Comparison of ENCODE assay signal across 8 cellular contexts in the genomic region with DNA sequence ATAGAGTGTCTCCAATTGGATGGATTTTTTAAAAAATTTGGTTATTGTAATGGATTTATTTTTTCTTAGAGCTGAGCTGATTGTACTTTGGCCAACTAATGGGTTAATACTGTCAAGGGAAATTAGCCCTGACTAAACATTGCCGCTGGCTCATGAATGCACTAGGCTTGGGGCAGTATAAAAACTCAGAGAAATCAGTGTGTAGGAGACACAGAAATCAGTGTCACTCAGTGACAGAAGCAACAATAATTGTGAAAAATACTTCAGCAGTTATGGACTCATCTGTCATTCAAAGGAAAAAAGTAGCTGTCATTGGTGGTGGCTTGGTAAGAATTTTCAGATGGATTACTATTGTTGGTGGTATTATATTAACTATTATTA. TPM values are rescaled to one million over a fixed set of nuclear protein-coding genes. Genes with fewer than 3 reads are reported as not detected.
DNase-seq lines count a peak whose midpoint lies in the region; ATAC-seq and TF ChIP-seq lines count a peak whose summit lies in the region.

A gene (plus strand): TSS at position 206 of the 381 bp plus-strand sequence. CDS start 67 bp downstream, at position 273.

- no peaks in the 10 kb centered on the region for H3K9me3 ChIP-seq in mucosa of stomach (ENCODE audit: control insufficient read depth, low read length)

- H3K4me1 ChIP-seq in mucosa of stomach (ENCODE audit: control insufficient read depth, insufficient read depth, low read length): no peaks in the 10 kb centered on the region

- H3K4me1 Mint-ChIP-seq in brain: peaks cover 14% of the 10 kb centered on the region

- TF ChIP-seq CTCF in GM12864 (IDR thresholded peaks at IDR 0.05; ENCODE audit: low read depth, low read length, missing control alignments) (no peak), brain (conservative IDR thresholded peaks at IDR 0.05) (no peak), GM13977 (IDR thresholded peaks at IDR 0.05; ENCODE audit: extremely low read depth, insufficient read depth, missing control alignments) (no peak)

- peak within 1 kb of the TSS; percentile 59 for H3K4me3 ChIP-seq in GM12864 (ENCODE audit: low read depth, low read length)
- peak within 1 kb of the TSS; percentile 56 for H3K4me3 ChIP-seq in Jurkat, Clone E6-1 (ENCODE audit: low read length)
- H3K4me3 ChIP-seq in mucosa of stomach (ENCODE audit: low read length): peak within 1 kb of the TSS; percentile 4

- H3K36me3 ChIP-seq in mucosa of stomach (ENCODE audit: control insufficient read depth, insufficient read depth, low read length): no peaks in the 10 kb centered on the region

- peak within 1 kb of the TSS in 4 of 5 experiments; percentile 39 to 89 (median 58) for H3K27ac Mint-ChIP-seq in brain

- no peaks in the 10 kb centered on the region for H3K27me3 ChIP-seq in mucosa of stomach (ENCODE audit: control insufficient read depth, insufficient read depth, low read length)

- no peaks in the 10 kb centered on the region for H3K9me3 Mint-ChIP-seq in brain

- H3K9ac ChIP-seq in mucosa of stomach (ENCODE audit: low read length): peak within 1 kb of the TSS; percentile 57

- H3K27me3 Mint-ChIP-seq in brain: peaks cover 14% of the 10 kb centered on the region

- peak within 1 kb of the TSS; percentile 81 to 94 (median 85) for H3K4me3 Mint-ChIP-seq in brain

- DNase-seq in GM12864 (ENCODE audit: low read depth) (no peak), GM13977 (ENCODE audit: low spot score) (no peak), NCI-H82 treated with DMSO at 0.1 percent for 48 hours (lab: John Stamatoyannopoulos, UW; ENCODE audit: unreplicated experiment) (no peak), DMS114 treated with DMSO at 0.1 percent for 48 hours (lab: John Stamatoyannopoulos, UW; ENCODE audit: unreplicated experiment) (no peak)
- no peak for DNase-seq in Jurkat, Clone E6-1 (ENCODE audit: low read depth, low spot score)

- in situ Hi-C loops in GM13977 (cut with MboI; ENCODE audit: low pct_unique_long_range_greater_than_20kb, low sequenced_read_pairs, unreplicated experiment): loop anchor here (10.0 to 25.0 kb wide), 2 partner anchors 303 to 455 kb away; a partner anchor contains a TSS

- no peaks in the 10 kb centered on the region for H3K36me3 Mint-ChIP-seq in brain

- ATAC-seq in GM21528 (IDR thresholded peaks at IDR 0.05; ENCODE audit: low FRiP score, unreplicated experiment): peak; percentile 34

RNA-seq across cellular contexts. Expression of the gene that starts here (rescaled TPM):
- polyA plus RNA-seq in Jurkat, Clone E6-1 (2012; ENCODE audit: insufficient read depth, insufficient read length): not detected
- not detected for polyA plus RNA-seq in brain (ENCODE audit: insufficient read depth, low read depth, low replicate concordance)

Comparison
In these comparisons a context has a peak if more than half of its experiments do, and no peak if none do; other contexts are left out.
1. H3K4me3 ChIP-seq: peak in every context shown above with its lines; median percentile 59 in GM12864; 56 in Jurkat, Clone E6-1; 4 in mucosa of stomach.